Comparison of ENCODE assay signal across 3 cellular contexts in the genomic region with DNA sequence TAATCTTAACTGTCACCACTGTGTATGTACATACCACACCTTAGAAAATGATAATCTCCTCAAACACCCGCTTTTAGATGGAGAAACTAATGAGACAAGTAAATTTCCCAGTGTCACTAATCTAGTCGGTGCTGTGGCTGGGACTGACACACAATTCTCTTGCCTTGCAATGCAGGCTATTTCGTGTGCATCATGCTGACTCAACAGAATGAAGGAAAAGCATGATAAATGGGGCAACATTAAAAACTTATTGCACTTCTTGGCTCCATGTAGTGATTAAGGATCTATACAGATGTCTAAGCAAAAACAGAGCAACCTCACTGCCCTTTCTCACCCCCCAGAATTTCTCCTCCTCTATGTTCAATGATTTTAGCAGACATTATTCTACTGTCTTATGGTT.
TF ChIP-seq lines count a peak whose summit lies in the region.

No MANE protein-coding gene starts in this region.

TF ChIP-seq in HepG2, 621 proteins besides CTCF, POLR2A, EP300 and RAD21:
- TF ChIP-seq KLF11 (CRISPR knock-in tag; IDR thresholded peaks at IDR 0.05) (no peak), MAFF (IDR thresholded peaks at IDR 0.05; ENCODE audit: low read depth, low read length) (peak; percentile 71), MAFK (conservative IDR thresholded peaks at IDR 0.05 in 1 of 2, IDR thresholded peaks at IDR 0.05 in 1 of 2; ENCODE audit: low read length in 2 of 2) (peak; percentile 67 to 80)
- TF ChIP-seq, protein P1, sequence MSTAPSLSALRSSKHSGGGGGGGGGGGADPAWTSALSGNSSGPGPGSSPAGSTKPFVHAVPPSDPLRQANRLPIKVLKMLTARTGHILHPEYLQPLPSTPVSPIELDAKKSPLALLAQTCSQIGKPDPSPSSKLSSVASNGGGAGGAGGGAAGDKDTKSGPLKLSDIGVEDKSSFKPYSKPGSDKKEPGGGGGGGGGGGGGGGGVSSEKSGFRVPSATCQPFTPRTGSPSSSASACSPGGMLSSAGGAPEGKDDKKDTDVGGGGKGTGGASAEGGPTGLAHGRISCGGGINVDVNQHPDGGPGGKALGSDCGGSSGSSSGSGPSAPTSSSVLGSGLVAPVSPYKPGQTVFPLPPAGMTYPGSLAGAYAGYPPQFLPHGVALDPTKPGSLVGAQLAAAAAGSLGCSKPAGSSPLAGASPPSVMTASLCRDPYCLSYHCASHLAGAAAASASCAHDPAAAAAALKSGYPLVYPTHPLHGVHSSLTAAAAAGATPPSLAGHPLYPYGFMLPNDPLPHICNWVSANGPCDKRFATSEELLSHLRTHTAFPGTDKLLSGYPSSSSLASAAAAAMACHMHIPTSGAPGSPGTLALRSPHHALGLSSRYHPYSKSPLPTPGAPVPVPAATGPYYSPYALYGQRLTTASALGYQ (CRISPR knock-in tag; IDR thresholded peaks at IDR 0.05), result no peak
TF ChIP-seq in HepG2: peak in this region for 2.

TF ChIP-seq in H1, 55 proteins besides CTCF, POLR2A, EP300 and RAD21:
- TF ChIP-seq MAFK (IDR thresholded peaks at IDR 0.05; ENCODE audit: low read depth, low read length) (peak; percentile 52; the same call in 1 of the 2 replicates), SIX5 (IDR thresholded peaks at IDR 0.05; ENCODE audit: low read depth, low read length) (no peak)

TF ChIP-seq in neural cell, 6 proteins besides CTCF, POLR2A, EP300 and RAD21:
- TF ChIP-seq POLR2AphosphoS5 (IDR thresholded peaks at IDR 0.05), result peak; percentile 41
- no peak for TF ChIP-seq MXI1 (conservative IDR thresholded peaks at IDR 0.05; ENCODE audit: poor library complexity, severe bottlenecking)
